In genomic region chr2:85390941-85391669, GRCh38 we compare ENCODE assay signal across 8 cellular contexts. TPM values are rescaled to one million over a fixed set of nuclear protein-coding genes. Genes with fewer than 3 reads are reported as not detected.
A peak's percentile ranks its signal among the peaks of the same experiment; 100 is the strongest.
DNase-seq lines count a peak whose midpoint lies in the region; ATAC-seq, FAIRE-seq and TF ChIP-seq lines count a peak whose summit lies in the region.

No MANE protein-coding gene starts in this region.

- intact Hi-C loops in HepG2 (cut with micrococcal nuclease; ENCODE audit: unreplicated experiment), result loop anchor here (1.0 to 2.0 kb wide), 3 partner anchors 14 to 161 kb away; no protein-coding TSS in a partner anchor

- no peak for TF ChIP-seq POLR2A in HepG2 (IDR thresholded peaks at IDR 0.05; ENCODE audit: insufficient read depth in 1 of 2, low read depth in 2 of 2, low read length in 2 of 2)

- POLR2A ChIA-PET in HepG2 (lab: Yijun Ruan, JAX), result interaction anchor here (0.7 to 1.0 kb wide), 4 partner anchors 29 to 204 kb away, joined by 3 to 4 read pairs (median 3); partner anchors contain the start of genes MAT2A and RNF181

- H3K4me3 ChIP-seq in BLaER1 (no peak overlapping the region), astrocyte of the cerebellum (ENCODE audit: low read depth, low read length) (no peak overlapping the region), HepG2 (replicated peaks in 1 of 3; ENCODE audit: insufficient read depth in 1 of 3, low read depth in 2 of 3, low read length in 3 of 3) (no peak overlapping the region)

- FAIRE-seq in HepG2 (lab: Jason Lieb, UNC), result peak; percentile 89

- in situ Hi-C loops in astrocyte of the cerebellum (cut with HindIII; ENCODE audit: low sequenced_read_pairs) (no loop called here), HepG2 (cut with HindIII; ENCODE audit: extremely low pct_ligation_motif_present, low pct_unique_long_range_greater_than_20kb) (loop anchor here (5.0 kb wide), 1 partner anchor 161 kb away; no protein-coding TSS in a partner anchor)

- no peaks in the 10 kb centered on the region for H3K27me3 ChIP-seq in BLaER1
- no peaks in the 10 kb centered on the region for H3K27me3 ChIP-seq in HepG2 (ENCODE audit: control insufficient read depth in 1 of 2, insufficient read depth in 2 of 2, low read length in 2 of 2)

- no peak overlapping the region for H3K27ac ChIP-seq in BLaER1
- no peak overlapping the region for H3K27ac ChIP-seq in HepG2 (ENCODE audit: extremely low read length, insufficient read depth, low read length)

- no peaks in the 10 kb centered on the region for H3K79me2 ChIP-seq in HepG2 (ENCODE audit: insufficient read depth, low read length)

- peak; percentile 98 for TF ChIP-seq RAD21 in HepG2 (CRISPR knock-in tag; IDR thresholded peaks at IDR 0.05)

- DNase-seq in T-helper 22 cell (ENCODE audit: low read depth), result peak; percentile 22
- no peak for DNase-seq in astrocyte of the cerebellum (ENCODE audit: low read depth)
- DNase-seq in HepG2 (ENCODE audit: low spot score), result peak; percentile 59
- DNase-seq in stimulated activated CD8-positive, alpha-beta memory T cell treated with anti-CD3 and anti-CD28 coated beads, Interleukin-15, amount 100 ng/mL, for 1 hour (ENCODE audit: low read depth), result peak; percentile 61
- DNase-seq in GDM1 (lab: John Stamatoyannopoulos, UW), result no peak

- H3K4me1 ChIP-seq in BLaER1 (peaks cover 46% of the 10 kb centered on the region), HepG2 (ENCODE audit: insufficient read depth, low read length) (no peaks in the 10 kb centered on the region)

- no peaks in the 10 kb centered on the region for H3K9me3 ChIP-seq in BLaER1
- H3K9me3 ChIP-seq in HepG2 (ENCODE audit: low read length), result no peaks in the 10 kb centered on the region

- H2AFZ ChIP-seq in HepG2 (ENCODE audit: low read length), result no peak overlapping the region

- H3K9ac ChIP-seq in BLaER1 (no peak overlapping the region), HepG2 (ENCODE audit: insufficient read depth, low read depth, low read length) (no peak overlapping the region)

- no peak for TF ChIP-seq EP300 in HepG2 (IDR thresholded peaks at IDR 0.05; ENCODE audit: low read depth in 2 of 2, low read length in 2 of 2)
- no peak for TF ChIP-seq EP300 in HepG2 (CRISPR knock-in tag; IDR thresholded peaks at IDR 0.05; ENCODE audit: borderline replicate concordance)

- CTCF ChIA-PET in HepG2 (lab: Yijun Ruan, JAX; ENCODE audit: low intra/inter-chr PET ratio, low total read pairs), result interaction anchor here (0.7 to 2.2 kb wide), 2 partner anchors 30 to 161 kb away, joined by 4 to 41 read pairs; no protein-coding TSS in a partner anchor

- H3K4me2 ChIP-seq in BLaER1 (peak overlapping the region; percentile 65; the same call in 1 of the 2 replicates), HepG2 (ENCODE audit: low read depth, low read length) (no peak overlapping the region)

- no peaks in the 10 kb centered on the region for H4K20me1 ChIP-seq in BLaER1
- no peaks in the 10 kb centered on the region for H4K20me1 ChIP-seq in HepG2 (ENCODE audit: insufficient read depth, low read length)

- peak; percentile 77 for TF ChIP-seq CTCF in astrocyte of the cerebellum (IDR thresholded peaks at IDR 0.05; ENCODE audit: low read depth, low read length, missing control alignments)
- peak; percentile 98 for TF ChIP-seq CTCF in HepG2 (CRISPR knock-in tag; IDR thresholded peaks at IDR 0.05)

- H3K36me3 ChIP-seq in BLaER1 (peaks cover 84% of the 10 kb centered on the region), HepG2 (replicated peaks in 1 of 2; ENCODE audit: control insufficient read depth in 1 of 2, insufficient read depth in 2 of 2, low read length in 2 of 2) (peaks cover 2 to 9% of the 10 kb centered on the region in 2 experiments; a peak in 2 of 5 replicates)

- ATAC-seq in HG03432 (IDR thresholded peaks at IDR 0.05; ENCODE audit: unreplicated experiment), result peak; percentile 49
- ATAC-seq in HepG2, result peak; percentile 92
- no peak for ATAC-seq in GM18520 (IDR thresholded peaks at IDR 0.05; ENCODE audit: unreplicated experiment)

- 79% methylated on average over 11 of the region's 11 CpGs for WGBS in HepG2 (ENCODE audit: low lambda C conversion rate)

- BruUV-seq in HepG2 (replicated peaks; lab: Mats Ljungman, UMichigan), result no TSS peak

RNA-seq across cellular contexts. Expression of gene CAPG, which starts 19.1 kb away (rescaled TPM):
- total RNA-seq in HepG2 (2016; rRNA removed; fragmentation: Illumina TruSeq; extraction: Trizol), result 18.2 and 26.5 TPM in 2 replicates
- 3.5 and 5.7 TPM in 2 replicates for total RNA-seq in HepG2 (2016; cell fraction: cytosol; rRNA removed; fragmentation: Illumina TruSeq; extraction: Trizol; ENCODE audit: low read depth)
- total RNA-seq in HepG2 (2016; cell fraction: insoluble cytoplasmic fraction; rRNA removed; fragmentation: Illumina TruSeq; extraction: Trizol), result 22.4 and 25.2 TPM in 2 replicates
- 7.7 TPM in 2 replicates for total RNA-seq in HepG2 (2016; cell fraction: membrane; rRNA removed; fragmentation: Illumina TruSeq; extraction: Trizol)
- 6.2 and 8.8 TPM in 2 replicates for total RNA-seq in HepG2 (2016; cell fraction: nucleus; rRNA removed; fragmentation: Illumina TruSeq; extraction: Trizol)
- polyA plus RNA-seq in HepG2 (2011; rRNA removed), result 10.6 and 12.7 TPM in 2 replicates
- 7.9 and 13.0 TPM in 2 replicates for polyA plus RNA-seq in HepG2 (2011; cell fraction: cytosol; rRNA removed)
- 6.3 and 7.4 TPM in 2 replicates for polyA plus RNA-seq in HepG2 (2011; cell fraction: nucleus; rRNA removed)
- 6.7 and 7.8 TPM in 2 replicates for polyA plus RNA-seq in HepG2 (2012)
- polyA plus RNA-seq in HepG2 (2016; cell fraction: cytosol; fragmentation: Illumina TruSeq; extraction: Trizol; ENCODE audit: low read depth), result 2.9 and 4.2 TPM in 2 replicates
- 18.1 and 22.6 TPM in 2 replicates for polyA plus RNA-seq in HepG2 (2016; cell fraction: insoluble cytoplasmic fraction; fragmentation: Illumina TruSeq; extraction: Trizol; ENCODE audit: low read depth)
- polyA plus RNA-seq in HepG2 (2016; cell fraction: membrane; fragmentation: Illumina TruSeq; extraction: Trizol; ENCODE audit: low read depth), result 3.2 and 4.7 TPM in 2 replicates
- polyA plus RNA-seq in HepG2 (2016; cell fraction: nucleus; fragmentation: Illumina TruSeq; extraction: Trizol; ENCODE audit: insufficient read depth, low read depth), result 11.5 and 13.0 TPM in 2 replicates
- 9.5 and 243 TPM in 2 replicates for polyA minus RNA-seq in HepG2 (2011; rRNA and poly(A)+ RNA removed; ENCODE audit: low replicate concordance)
- 5.7 and 10.2 TPM in 2 replicates for polyA minus RNA-seq in HepG2 (2011; cell fraction: cytosol; rRNA and poly(A)+ RNA removed)
- 3.7 and 5.7 TPM in 2 replicates for polyA minus RNA-seq in HepG2 (2011; cell fraction: nucleus; rRNA and poly(A)+ RNA removed)

RNA-seq across cellular contexts. Expression of gene SH2D6, which starts 27.4 kb away (rescaled TPM):
- total RNA-seq in HepG2 (2016; rRNA removed; fragmentation: Illumina TruSeq; extraction: Trizol), result 0.11 and 0.29 TPM in 2 replicates
- total RNA-seq in HepG2 (2016; cell fraction: cytosol; rRNA removed; fragmentation: Illumina TruSeq; extraction: Trizol; ENCODE audit: low read depth), result 1.1 and 1.3 TPM in 2 replicates
- 0.41 TPM in 1 of 2 replicates, not detected in the other for total RNA-seq in HepG2 (2016; cell fraction: insoluble cytoplasmic fraction; rRNA removed; fragmentation: Illumina TruSeq; extraction: Trizol)
- total RNA-seq in HepG2 (2016; cell fraction: membrane; rRNA removed; fragmentation: Illumina TruSeq; extraction: Trizol), result 1.6 and 1.9 TPM in 2 replicates
- 0.93 and 1.0 TPM in 2 replicates for total RNA-seq in HepG2 (2016; cell fraction: nucleus; rRNA removed; fragmentation: Illumina TruSeq; extraction: Trizol)
- polyA plus RNA-seq in HepG2 (2011; rRNA removed), result 0.18 and 0.26 TPM in 2 replicates
- polyA plus RNA-seq in HepG2 (2011; cell fraction: cytosol; rRNA removed), result 0.08 and 0.21 TPM in 2 replicates
- 0.19 and 0.51 TPM in 2 replicates for polyA plus RNA-seq in HepG2 (2011; cell fraction: nucleus; rRNA removed)
- polyA plus RNA-seq in HepG2 (2012), result not detected in 2 replicates
- polyA plus RNA-seq in HepG2 (2016; cell fraction: cytosol; fragmentation: Illumina TruSeq; extraction: Trizol; ENCODE audit: low read depth), result not detected in 2 replicates
- polyA plus RNA-seq in HepG2 (2016; cell fraction: insoluble cytoplasmic fraction; fragmentation: Illumina TruSeq; extraction: Trizol; ENCODE audit: low read depth), result not detected in 2 replicates
- polyA plus RNA-seq in HepG2 (2016; cell fraction: membrane; fragmentation: Illumina TruSeq; extraction: Trizol; ENCODE audit: low read depth), result 0.26 and 0.30 TPM in 2 replicates
- polyA plus RNA-seq in HepG2 (2016; cell fraction: nucleus; fragmentation: Illumina TruSeq; extraction: Trizol; ENCODE audit: insufficient read depth, low read depth), result 1.2 TPM in 1 of 2 replicates, not detected in the other
- polyA minus RNA-seq in HepG2 (2011; rRNA and poly(A)+ RNA removed; ENCODE audit: low replicate concordance), result 0.74 and 1.7 TPM in 2 replicates
- 0.69 and 1.3 TPM in 2 replicates for polyA minus RNA-seq in HepG2 (2011; cell fraction: cytosol; rRNA and poly(A)+ RNA removed)
- 0.77 and 1.6 TPM in 2 replicates for polyA minus RNA-seq in HepG2 (2011; cell fraction: nucleus; rRNA and poly(A)+ RNA removed)

RNA-seq across cellular contexts. Expression of gene ELMOD3, which starts 36.5 kb away (rescaled TPM):
- 10.3 and 13.3 TPM in 2 replicates for total RNA-seq in HepG2 (2016; rRNA removed; fragmentation: Illumina TruSeq; extraction: Trizol)
- 6.9 and 7.5 TPM in 2 replicates for total RNA-seq in HepG2 (2016; cell fraction: cytosol; rRNA removed; fragmentation: Illumina TruSeq; extraction: Trizol; ENCODE audit: low read depth)
- total RNA-seq in HepG2 (2016; cell fraction: insoluble cytoplasmic fraction; rRNA removed; fragmentation: Illumina TruSeq; extraction: Trizol), result 10.3 and 15.0 TPM in 2 replicates
- 8.8 and 9.5 TPM in 2 replicates for total RNA-seq in HepG2 (2016; cell fraction: membrane; rRNA removed; fragmentation: Illumina TruSeq; extraction: Trizol)
- total RNA-seq in HepG2 (2016; cell fraction: nucleus; rRNA removed; fragmentation: Illumina TruSeq; extraction: Trizol), result 16.6 and 22.7 TPM in 2 replicates
- polyA plus RNA-seq in HepG2 (2011; rRNA removed), result 19.5 and 21.4 TPM in 2 replicates
- 11.0 and 11.1 TPM in 2 replicates for polyA plus RNA-seq in HepG2 (2011; cell fraction: cytosol; rRNA removed)
- polyA plus RNA-seq in HepG2 (2011; cell fraction: nucleus; rRNA removed), result 56.3 and 61.9 TPM in 2 replicates
- polyA plus RNA-seq in HepG2 (2012), result 9.6 and 10.3 TPM in 2 replicates
- polyA plus RNA-seq in HepG2 (2016; cell fraction: cytosol; fragmentation: Illumina TruSeq; extraction: Trizol; ENCODE audit: low read depth), result 2.4 and 3.2 TPM in 2 replicates
- 9.4 TPM in 2 replicates for polyA plus RNA-seq in HepG2 (2016; cell fraction: insoluble cytoplasmic fraction; fragmentation: Illumina TruSeq; extraction: Trizol; ENCODE audit: low read depth)
- 6.4 and 6.6 TPM in 2 replicates for polyA plus RNA-seq in HepG2 (2016; cell fraction: membrane; fragmentation: Illumina TruSeq; extraction: Trizol; ENCODE audit: low read depth)
- 34.9 and 37.5 TPM in 2 replicates for polyA plus RNA-seq in HepG2 (2016; cell fraction: nucleus; fragmentation: Illumina TruSeq; extraction: Trizol; ENCODE audit: insufficient read depth, low read depth)
- polyA minus RNA-seq in HepG2 (2011; rRNA and poly(A)+ RNA removed; ENCODE audit: low replicate concordance), result 14.8 and 18.1 TPM in 2 replicates
- polyA minus RNA-seq in HepG2 (2011; cell fraction: cytosol; rRNA and poly(A)+ RNA removed), result 3.2 and 4.1 TPM in 2 replicates
- 19.1 and 24.5 TPM in 2 replicates for polyA minus RNA-seq in HepG2 (2011; cell fraction: nucleus; rRNA and poly(A)+ RNA removed)

RNA-seq across cellular contexts. Expression of gene RETSAT, which starts 36.8 kb away (rescaled TPM):
- total RNA-seq in HepG2 (2016; rRNA removed; fragmentation: Illumina TruSeq; extraction: Trizol), result 17.2 and 46.7 TPM in 2 replicates
- total RNA-seq in HepG2 (2016; cell fraction: cytosol; rRNA removed; fragmentation: Illumina TruSeq; extraction: Trizol; ENCODE audit: low read depth), result 10.9 and 12.3 TPM in 2 replicates
- 18.1 and 44.6 TPM in 2 replicates for total RNA-seq in HepG2 (2016; cell fraction: insoluble cytoplasmic fraction; rRNA removed; fragmentation: Illumina TruSeq; extraction: Trizol)
- 15.7 and 17.3 TPM in 2 replicates for total RNA-seq in HepG2 (2016; cell fraction: membrane; rRNA removed; fragmentation: Illumina TruSeq; extraction: Trizol)
- 50.8 and 58.5 TPM in 2 replicates for total RNA-seq in HepG2 (2016; cell fraction: nucleus; rRNA removed; fragmentation: Illumina TruSeq; extraction: Trizol)
- 61.0 and 88.0 TPM in 2 replicates for polyA plus RNA-seq in HepG2 (2011; rRNA removed)
- 45.6 and 61.3 TPM in 2 replicates for polyA plus RNA-seq in HepG2 (2011; cell fraction: cytosol; rRNA removed)
- polyA plus RNA-seq in HepG2 (2011; cell fraction: nucleus; rRNA removed), result 145 and 168 TPM in 2 replicates
- polyA plus RNA-seq in HepG2 (2012), result 76.9 and 78.5 TPM in 2 replicates
- polyA plus RNA-seq in HepG2 (2016; cell fraction: cytosol; fragmentation: Illumina TruSeq; extraction: Trizol; ENCODE audit: low read depth), result 4.6 and 4.8 TPM in 2 replicates
- polyA plus RNA-seq in HepG2 (2016; cell fraction: insoluble cytoplasmic fraction; fragmentation: Illumina TruSeq; extraction: Trizol; ENCODE audit: low read depth), result 15.6 and 17.6 TPM in 2 replicates
- 9.2 and 10.8 TPM in 2 replicates for polyA plus RNA-seq in HepG2 (2016; cell fraction: membrane; fragmentation: Illumina TruSeq; extraction: Trizol; ENCODE audit: low read depth)
- 96.7 and 99.7 TPM in 2 replicates for polyA plus RNA-seq in HepG2 (2016; cell fraction: nucleus; fragmentation: Illumina TruSeq; extraction: Trizol; ENCODE audit: insufficient read depth, low read depth)
- polyA minus RNA-seq in HepG2 (2011; rRNA and poly(A)+ RNA removed; ENCODE audit: low replicate concordance), result 163 and 207 TPM in 2 replicates
- polyA minus RNA-seq in HepG2 (2011; cell fraction: cytosol; rRNA and poly(A)+ RNA removed), result 39.9 and 52.7 TPM in 2 replicates
- 60.9 and 82.7 TPM in 2 replicates for polyA minus RNA-seq in HepG2 (2011; cell fraction: nucleus; rRNA and poly(A)+ RNA removed)

Comparison
In these comparisons a context has a peak if more than half of its experiments do, and no peak if none do; other contexts are left out.
1. DNase-seq: peak in T-helper 22 cell (single experiment), HepG2 (single experiment) and stimulated activated CD8-positive, alpha-beta memory T cell treated with anti-CD3 and anti-CD28 coated beads, Interleukin-15, amount 100 ng/mL, for 1 hour (single experiment); none in astrocyte of the cerebellum (single experiment) and GDM1 (single experiment).